Comparison of ENCODE assay signal across 20 cellular contexts in genomic region chr17:345992-346785, GRCh38. TPM values are rescaled to one million over a fixed set of nuclear protein-coding genes. Genes with fewer than 3 reads are reported as not detected.
A peak's percentile ranks its signal among the peaks of the same experiment; 100 is the strongest.
DNase-seq lines count a peak whose midpoint lies in the region; ATAC-seq, FAIRE-seq and TF ChIP-seq lines count a peak whose summit lies in the region.
"Had no signal": no experiment of that assay in that cellular context is flagged by ENCODE, and none has a peak within 500 bp of the region (broad histone marks: within the 10 kb centered on the region; RNA-seq: fewer than 3 reads in every experiment).

No MANE protein-coding gene starts in this region.

- POLR2A ChIA-PET in HepG2 (lab: Yijun Ruan, JAX): no interaction called here

- intact Hi-C loops in HepG2 (cut with micrococcal nuclease; ENCODE audit: unreplicated experiment) (no loop called here), thyroid gland (cut with DNase I) (no loop called here)

- no peaks in the 10 kb centered on the region for H3K27me3 ChIP-seq in BLaER1 treated with 17β-estradiol and CSF1 and Interleukin-3, amounts not matched to agents 10 nM and 100 nM
- H3K27me3 ChIP-seq in HepG2 (ENCODE audit: control insufficient read depth in 1 of 2, insufficient read depth in 2 of 2, low read length in 2 of 2): no peaks in the 10 kb centered on the region
- H3K27me3 ChIP-seq in osteoblast (ENCODE audit: insufficient read depth, low read length): no peaks in the 10 kb centered on the region
- no peaks in the 10 kb centered on the region for H3K27me3 ChIP-seq in thyroid gland
- H3K27me3 ChIP-seq in suprapubic skin: no peaks in the 10 kb centered on the region
- H3K27me3 ChIP-seq: BLaER1 had no signal

- H3K79me2 ChIP-seq in HepG2 (ENCODE audit: insufficient read depth, low read length) (peaks cover 59% of the 10 kb centered on the region), osteoblast (ENCODE audit: insufficient read depth, low read length) (no peaks in the 10 kb centered on the region)

- BruUV-seq in HepG2 (replicated peaks; lab: Mats Ljungman, UMichigan): no TSS peak

- H3K9ac ChIP-seq in BLaER1 treated with 17β-estradiol and CSF1 and Interleukin-3, amounts not matched to agents 10 nM and 100 nM: no peak overlapping the region
- H3K9ac ChIP-seq in HepG2 (ENCODE audit: insufficient read depth, low read depth, low read length): no peak overlapping the region
- H3K9ac ChIP-seq: BLaER1, GM23248 had no signal

- H2AFZ ChIP-seq in HepG2 (ENCODE audit: low read length) (no peak overlapping the region), osteoblast (ENCODE audit: low read length) (no peak overlapping the region)
- H2AFZ ChIP-seq: GM23248 had no signal

- H3K4me1 ChIP-seq in BLaER1 treated with 17β-estradiol and CSF1 and Interleukin-3, amounts not matched to agents 10 nM and 100 nM: peaks cover 50 to 63% (median 54%) of the 10 kb centered on the region in 10 experiments
- H3K4me1 ChIP-seq in HepG2 (ENCODE audit: insufficient read depth, low read length): peaks cover 46% of the 10 kb centered on the region
- peaks cover 7% of the 10 kb centered on the region for H3K4me1 ChIP-seq in osteoblast (ENCODE audit: insufficient read depth, low read length)
- H3K4me1 ChIP-seq in thyroid gland: peaks cover 41 to 51% of the 10 kb centered on the region in 2 donors
- peaks cover 40% of the 10 kb centered on the region for H3K4me1 ChIP-seq in suprapubic skin

- H3K27ac ChIP-seq in BLaER1 treated with 17β-estradiol and CSF1 and Interleukin-3, amounts not matched to agents 10 nM and 100 nM: no peak overlapping the region
- H3K27ac ChIP-seq in HepG2 (ENCODE audit: extremely low read length, insufficient read depth, low read length) (no peak overlapping the region), osteoblast (ENCODE audit: low read depth, low read length) (no peak overlapping the region), thyroid gland (peak overlapping the region; percentile 69 to 95 (median 81)), suprapubic skin (no peak overlapping the region)
- H3K27ac ChIP-seq: BLaER1, GM23248 had no signal

- H3K4me2 ChIP-seq in BLaER1 treated with 17β-estradiol and CSF1 and Interleukin-3, amounts not matched to agents 10 nM and 100 nM: peak overlapping the region in 6 of 11 experiments; percentile 0 to 62 (median 37); a peak in 7 of 22 replicates
- H3K4me2 ChIP-seq in HepG2 (ENCODE audit: low read depth, low read length) (no peak overlapping the region), osteoblast (ENCODE audit: insufficient read depth, low read length) (no peak overlapping the region)

- H3K9me3 ChIP-seq in BLaER1 treated with 17β-estradiol and CSF1 and Interleukin-3, amounts not matched to agents 10 nM and 100 nM (replicated peaks in 1 of 11): peaks cover 10 to 44% (median 34%) of the 10 kb centered on the region in 11 experiments; a peak in 20 of 22 replicates
- H3K9me3 ChIP-seq in HepG2 (ENCODE audit: low read length) (no peaks in the 10 kb centered on the region), osteoblast (ENCODE audit: low read depth, low read length) (no peaks in the 10 kb centered on the region), thyroid gland (no peaks in the 10 kb centered on the region), suprapubic skin (no peaks in the 10 kb centered on the region)

- TF ChIP-seq CTCF in HepG2 (CRISPR knock-in tag; IDR thresholded peaks at IDR 0.05) (no peak), osteoblast (IDR thresholded peaks at IDR 0.05; ENCODE audit: extremely low read depth, low read depth, low read length) (no peak), thyroid gland (IDR thresholded peaks at IDR 0.05) (no peak), suprapubic skin (IDR thresholded peaks at IDR 0.05) (no peak)

- H4K20me1 ChIP-seq in BLaER1 treated with 17β-estradiol and CSF1 and Interleukin-3, amounts not matched to agents 10 nM and 100 nM: no peaks in the 10 kb centered on the region
- no peaks in the 10 kb centered on the region; the same call in 1 of the 2 replicates for H4K20me1 ChIP-seq in HepG2 (ENCODE audit: insufficient read depth, low read length)
- H4K20me1 ChIP-seq in osteoblast (ENCODE audit: insufficient read depth, low read length): no peaks in the 10 kb centered on the region
- H4K20me1 ChIP-seq: BLaER1 had no signal

- TF ChIP-seq POLR2A in HepG2 (IDR thresholded peaks at IDR 0.05; ENCODE audit: insufficient read depth in 1 of 2, low read depth in 2 of 2, low read length in 2 of 2) (no peak), thyroid gland (IDR thresholded peaks at IDR 0.05) (no peak), suprapubic skin (IDR thresholded peaks at IDR 0.05) (no peak)

- in situ Hi-C loops in HepG2 (cut with HindIII; ENCODE audit: extremely low pct_ligation_motif_present, low pct_unique_long_range_greater_than_20kb): no loop called here

- CTCF ChIA-PET in HepG2 (lab: Yijun Ruan, JAX; ENCODE audit: low intra/inter-chr PET ratio, low total read pairs): no interaction called here

- DNase-seq in HepG2 (ENCODE audit: low spot score) (no peak), osteoblast (ENCODE audit: insufficient read length, low spot score, missing footprints) (peak; percentile 60), thyroid gland (no peak), NCI-H1417 treated with DMSO at 0.1 percent for 48 hours (lab: John Stamatoyannopoulos, UW) (no peak), suprapubic skin (ENCODE audit: low spot score in 2 of 2) (no peak)
- no peak for DNase-seq in effector CD4-positive, alpha-beta T cell
- DNase-seq: 8988T; Calu3; CD4-positive, alpha-beta memory T cell; COR-L47; DMS53; DMS79 treated with DMSO at 0.1 percent for 48 hours; GF-D8; GM23248; HCEC 1CT had no signal

- H3K36me3 ChIP-seq in BLaER1 treated with 17β-estradiol and CSF1 and Interleukin-3, amounts not matched to agents 10 nM and 100 nM: peaks cover 0 to 7% (median 0%) of the 10 kb centered on the region in 11 experiments; a peak in 2 of 22 replicates
- no peaks in the 10 kb centered on the region; a peak in 1 of 5 replicates for H3K36me3 ChIP-seq in HepG2 (replicated peaks in 1 of 2; ENCODE audit: control insufficient read depth in 1 of 2, insufficient read depth in 2 of 2, low read length in 2 of 2)
- no peaks in the 10 kb centered on the region for H3K36me3 ChIP-seq in osteoblast (ENCODE audit: insufficient read depth, low read length)
- no peaks in the 10 kb centered on the region for H3K36me3 ChIP-seq in thyroid gland
- no peaks in the 10 kb centered on the region for H3K36me3 ChIP-seq in suprapubic skin

- TF ChIP-seq EP300 in HepG2 (IDR thresholded peaks at IDR 0.05; ENCODE audit: low read depth in 2 of 2, low read length in 2 of 2) (no peak), HepG2 (CRISPR knock-in tag; IDR thresholded peaks at IDR 0.05; ENCODE audit: borderline replicate concordance) (no peak), suprapubic skin (IDR thresholded peaks at IDR 0.05) (no peak)

- TF ChIP-seq RAD21 in HepG2 (CRISPR knock-in tag; IDR thresholded peaks at IDR 0.05): no peak

- H3K4me3 ChIP-seq in BLaER1 treated with 17β-estradiol and CSF1 and Interleukin-3, amounts not matched to agents 10 nM and 100 nM: no peak overlapping the region
- H3K4me3 ChIP-seq in HepG2 (replicated peaks in 1 of 3; ENCODE audit: insufficient read depth in 1 of 3, low read depth in 2 of 3, low read length in 3 of 3): no peak overlapping the region
- no peak overlapping the region for H3K4me3 ChIP-seq in osteoblast (ENCODE audit: insufficient read depth, low read length)
- H3K4me3 ChIP-seq in thyroid gland (replicated peaks in 1 of 3): no peak overlapping the region
- H3K4me3 ChIP-seq in suprapubic skin: no peak overlapping the region
- H3K4me3 ChIP-seq: BLaER1, GM23248 had no signal

- no peak for ATAC-seq in HepG2

- 93% methylated on average over 12 of the region's 12 CpGs for WGBS in HepG2 (ENCODE audit: low lambda C conversion rate)
- WGBS in thyroid gland, 2 donors: 85 to 90% methylated on average over 12 of the region's 12 CpGs
- WGBS in suprapubic skin: 80% methylated on average over 12 of the region's 12 CpGs

- FAIRE-seq in HepG2 (lab: Jason Lieb, UNC): no peak
- FAIRE-seq: GM12891, GM18507, H1 had no signal

TF ChIP-seq in HepG2, 621 proteins besides CTCF, POLR2A, EP300 and RAD21:
- TF ChIP-seq CENPBD1 (CRISPR knock-in tag; IDR thresholded peaks at IDR 0.05; ENCODE audit: borderline replicate concordance, low read depth) (no peak), ZNF629 (CRISPR knock-in tag; conservative IDR thresholded peaks at IDR 0.05) (peak; percentile 79)

RNA-seq across cellular contexts. Expression of gene RPH3AL, which starts 6.4 kb away (rescaled TPM):
- 6.7 and 7.8 TPM in 2 replicates for total RNA-seq in HepG2 (2016; rRNA removed; fragmentation: Illumina TruSeq; extraction: Trizol)
- 10.8 and 13.9 TPM in 2 replicates for total RNA-seq in HepG2 (2016; cell fraction: cytosol; rRNA removed; fragmentation: Illumina TruSeq; extraction: Trizol; ENCODE audit: low read depth)
- 8.0 and 8.6 TPM in 2 replicates for total RNA-seq in HepG2 (2016; cell fraction: insoluble cytoplasmic fraction; rRNA removed; fragmentation: Illumina TruSeq; extraction: Trizol)
- 12.1 and 13.4 TPM in 2 replicates for total RNA-seq in HepG2 (2016; cell fraction: membrane; rRNA removed; fragmentation: Illumina TruSeq; extraction: Trizol)
- 6.4 and 8.4 TPM in 2 replicates for total RNA-seq in HepG2 (2016; cell fraction: nucleus; rRNA removed; fragmentation: Illumina TruSeq; extraction: Trizol)
- 16.4 and 20.7 TPM in 2 replicates for polyA plus RNA-seq in HepG2 (2011; rRNA removed)
- polyA plus RNA-seq in HepG2 (2011; cell fraction: cytosol; rRNA removed): 14.3 and 17.0 TPM in 2 replicates
- 21.3 and 26.7 TPM in 2 replicates for polyA plus RNA-seq in HepG2 (2011; cell fraction: nucleus; rRNA removed)
- polyA plus RNA-seq in HepG2 (2012): 11.7 and 14.0 TPM in 2 replicates
- 4.1 and 4.3 TPM in 2 replicates for polyA plus RNA-seq in HepG2 (2016; cell fraction: cytosol; fragmentation: Illumina TruSeq; extraction: Trizol; ENCODE audit: low read depth)
- 6.7 and 7.3 TPM in 2 replicates for polyA plus RNA-seq in HepG2 (2016; cell fraction: insoluble cytoplasmic fraction; fragmentation: Illumina TruSeq; extraction: Trizol; ENCODE audit: low read depth)
- 9.3 and 12.3 TPM in 2 replicates for polyA plus RNA-seq in HepG2 (2016; cell fraction: membrane; fragmentation: Illumina TruSeq; extraction: Trizol; ENCODE audit: low read depth)
- polyA plus RNA-seq in HepG2 (2016; cell fraction: nucleus; fragmentation: Illumina TruSeq; extraction: Trizol; ENCODE audit: insufficient read depth, low read depth): 8.0 and 9.6 TPM in 2 replicates
- polyA minus RNA-seq in HepG2 (2011; rRNA and poly(A)+ RNA removed; ENCODE audit: low replicate concordance): 4.7 and 30.0 TPM in 2 replicates
- 12.5 TPM in 2 replicates for polyA minus RNA-seq in HepG2 (2011; cell fraction: cytosol; rRNA and poly(A)+ RNA removed)
- 29.4 and 31.1 TPM in 2 replicates for polyA minus RNA-seq in HepG2 (2011; cell fraction: nucleus; rRNA and poly(A)+ RNA removed)
- total RNA-seq in osteoblast: 2.9 and 3.2 TPM in 2 replicates
- 10 to 100 TPM; 19.1 to 47.7 (median 42.5) TPM for total RNA-seq in thyroid gland
- 10 to 100 TPM in 2 of 4 donors, 1 to 10 TPM in 2; 1.7 to 39.5 (median 10.9) TPM for total RNA-seq in suprapubic skin

Comparison
In these comparisons a context has a peak if more than half of its experiments do, and no peak if none do; other contexts are left out.
1. H3K27ac ChIP-seq: peak in thyroid gland (3 of 3); none in BLaER1 treated with 17β-estradiol and CSF1 and Interleukin-3, amounts not matched to agents 10 nM and 100 nM (0 of 11), HepG2 (single experiment), osteoblast (single experiment) and suprapubic skin (single experiment).
2. H3K4me2 ChIP-seq: peak in BLaER1 treated with 17β-estradiol and CSF1 and Interleukin-3, amounts not matched to agents 10 nM and 100 nM (6 of 11); none in HepG2 (single experiment) and osteoblast (single experiment).